Comparison of ENCODE assay signal across 8 cellular contexts in the genomic region with DNA sequence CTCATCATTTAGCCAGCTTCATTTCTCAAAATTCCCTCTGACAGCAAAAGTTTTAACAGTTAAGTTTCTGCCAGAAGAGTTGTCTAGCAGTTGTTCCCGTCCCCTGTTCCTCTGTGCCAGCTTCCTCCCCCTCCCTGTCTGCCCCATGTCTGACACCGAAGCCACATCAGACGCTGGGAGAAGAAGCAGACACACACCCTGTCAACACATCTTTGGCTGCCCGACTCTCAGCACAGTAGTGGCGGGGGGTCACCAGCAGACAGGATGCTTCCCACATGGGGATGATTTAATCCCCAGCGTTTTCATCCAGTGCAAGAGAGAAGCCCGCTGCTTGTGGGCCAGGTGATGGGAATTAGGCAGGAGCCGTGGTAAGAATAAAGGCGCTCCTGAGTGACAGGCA.
DNase-seq lines count a peak whose midpoint lies in the region; ATAC-seq and TF ChIP-seq lines count a peak whose summit lies in the region.

No MANE protein-coding gene starts in this region.

- ATAC-seq in HG02970 (IDR thresholded peaks at IDR 0.05; ENCODE audit: low FRiP score, unreplicated experiment): no peak

- H3K4me3 ChIP-seq in cardiac muscle cell: no peak overlapping the region
- no peak overlapping the region for H3K4me3 ChIP-seq in skin epidermis

- H3K4me1 ChIP-seq in cardiac muscle cell (ENCODE audit: low read depth): peaks cover 9% of the 10 kb centered on the region

- H3K36me3 ChIP-seq in cardiac muscle cell: no peaks in the 10 kb centered on the region

- H3K27ac ChIP-seq in cardiac muscle cell (no peak overlapping the region), skin epidermis (peak overlapping the region in 18 of 21 experiments; percentile 17 to 84 (median 61))

- H3K9me3 ChIP-seq in cardiac muscle cell (ENCODE audit: low read depth): no peaks in the 10 kb centered on the region

- peak; percentile 40 for DNase-seq in Daoy (ENCODE audit: low read depth)
- DNase-seq in activated T-cell treated with anti-CD3 and anti-CD28 coated beads, Interleukin-2, amount 50 U/mL, for 1 hour: peak; percentile 48
- peak; percentile 67 to 69 for DNase-seq in cardiac muscle cell (ENCODE audit: low read depth in 1 of 2, low spot score in 1 of 2)
- DNase-seq in DMS79 (lab: John Stamatoyannopoulos, UW): no peak
- DNase-seq in NCI-H1417 treated with DMSO at 0.1 percent for 48 hours (lab: John Stamatoyannopoulos, UW): no peak
- no peak for DNase-seq in DMS114 treated with DMSO at 0.1 percent for 48 hours (lab: John Stamatoyannopoulos, UW; ENCODE audit: unreplicated experiment)

- peaks cover 20% of the 10 kb centered on the region for H3K27me3 ChIP-seq in cardiac muscle cell

- TF ChIP-seq CTCF in cardiac muscle cell (IDR thresholded peaks at IDR 0.05; ENCODE audit: low read depth, low read length): no peak

Comparison
In these comparisons a context has a peak if more than half of its experiments do, and no peak if none do; other contexts are left out.
1. DNase-seq: peak in Daoy (single experiment), activated T-cell treated with anti-CD3 and anti-CD28 coated beads, Interleukin-2, amount 50 U/mL, for 1 hour (single experiment) and cardiac muscle cell (2 of 2); none in DMS79 (single experiment), NCI-H1417 treated with DMSO at 0.1 percent for 48 hours (single experiment) and DMS114 treated with DMSO at 0.1 percent for 48 hours (single experiment).